Comparison of ENCODE assay signal across 12 cellular contexts in the genomic region with DNA sequence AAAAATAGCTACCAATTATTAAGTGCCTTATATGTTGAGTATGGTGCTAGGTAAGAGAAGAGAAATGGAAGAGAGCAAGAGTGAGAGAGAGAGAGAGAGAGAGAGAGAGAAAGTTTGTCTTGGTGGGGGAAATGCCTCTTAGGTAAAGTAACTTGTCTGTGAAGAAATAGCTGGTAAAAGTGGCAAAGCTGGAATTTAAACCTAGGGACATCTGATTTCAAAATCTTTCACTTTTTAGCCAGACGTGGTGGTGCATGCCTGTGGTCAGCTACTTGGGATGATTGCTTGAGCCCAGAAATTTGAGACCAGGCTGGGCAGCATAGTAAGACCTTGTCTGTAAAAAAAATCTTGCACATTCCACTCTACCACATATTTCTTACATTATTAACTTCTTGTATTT. TPM values are rescaled to one million over a fixed set of nuclear protein-coding genes. Genes with fewer than 3 reads are reported as not detected.
DNase-seq lines count a peak whose midpoint lies in the region; TF ChIP-seq lines count a peak whose summit lies in the region.
"Had no signal": no experiment of that assay in that cellular context is flagged by ENCODE, and none has a peak within 500 bp of the region (broad histone marks: within the 10 kb centered on the region; RNA-seq: fewer than 3 reads in every experiment).

No MANE protein-coding gene starts in this region.

- H2BK12ac ChIP-seq in mesenchymal stem cell (ENCODE audit: low read length in 2 of 2) = no peak overlapping the region

- no peak overlapping the region for H2AK5ac ChIP-seq in mesenchymal stem cell (ENCODE audit: low read length, severe bottlenecking)

- H3K4me1 ChIP-seq in mesenchymal stem cell (ENCODE audit: control insufficient read depth, insufficient read depth, low read depth, low read length) = peaks cover 10% of the 10 kb centered on the region
- H3K4me1 ChIP-seq in Karpas-422 (ENCODE audit: low read length) = peaks cover 9% of the 10 kb centered on the region

- no peaks in the 10 kb centered on the region for H4K20me1 ChIP-seq in Karpas-422 (ENCODE audit: insufficient read depth, low read depth, low read length)

- no peak overlapping the region for H3K14ac ChIP-seq in mesenchymal stem cell (ENCODE audit: low read length in 2 of 2)

- H3K4me2 ChIP-seq in mesenchymal stem cell (ENCODE audit: low read length, poor library complexity, severe bottlenecking) (no peak overlapping the region), Karpas-422 (ENCODE audit: low read depth, low read length, poor library complexity, severe bottlenecking) (no peak overlapping the region)

- H3K27me3 ChIP-seq in BJ (ENCODE audit: control insufficient read depth, insufficient read depth, low read length) = no peaks in the 10 kb centered on the region
- H3K27me3 ChIP-seq in MG63 = no peaks in the 10 kb centered on the region
- H3K27me3 ChIP-seq in mesenchymal stem cell (ENCODE audit: control insufficient read depth in 1 of 2, insufficient read depth in 1 of 2, low read length in 2 of 2) = no peaks in the 10 kb centered on the region
- no peaks in the 10 kb centered on the region for H3K27me3 ChIP-seq in Karpas-422 (ENCODE audit: low read length)

- H3K9ac ChIP-seq in mesenchymal stem cell (ENCODE audit: low read length) (peak overlapping the region; percentile 21), Karpas-422 (ENCODE audit: low read length) (no peak overlapping the region)

- CTCF ChIA-PET in BJ (lab: Yijun Ruan, JAX) = interaction anchor here (0.6 to 1.9 kb wide), 2 partner anchors 25 to 44 kb away, joined by 3 to 5 read pairs; no protein-coding TSS in a partner anchor

- H3K36me3 ChIP-seq in BJ (ENCODE audit: control insufficient read depth, insufficient read depth, low read length) (no peaks in the 10 kb centered on the region), MG63 (no peaks in the 10 kb centered on the region; the same call in none of the 2 replicates), mesenchymal stem cell (ENCODE audit: control insufficient read depth in 1 of 2, insufficient read depth in 2 of 2, low read depth in 1 of 2, low read length in 2 of 2) (no peaks in the 10 kb centered on the region), Karpas-422 (ENCODE audit: insufficient read depth, low read length) (no peaks in the 10 kb centered on the region)

- no peaks in the 10 kb centered on the region for H3K9me2 ChIP-seq in Karpas-422 (replicated peaks; ENCODE audit: insufficient read depth, low read length)

- no peaks in the 10 kb centered on the region for H3K9me3 ChIP-seq in MG63
- no peaks in the 10 kb centered on the region for H3K9me3 ChIP-seq in mesenchymal stem cell (ENCODE audit: control insufficient read depth, low read length)
- no peaks in the 10 kb centered on the region for H3K9me3 ChIP-seq in Karpas-422 (ENCODE audit: low read length)

- H2AFZ ChIP-seq in mesenchymal stem cell (ENCODE audit: low read depth, low read length) = no peak overlapping the region
- H2AFZ ChIP-seq in Karpas-422 (ENCODE audit: low read length) = no peak overlapping the region

- H3K27ac ChIP-seq in mesenchymal stem cell (ENCODE audit: low read length, poor library complexity, severe bottlenecking) (peak overlapping the region; percentile 84), Karpas-422 (ENCODE audit: low read length) (no peak overlapping the region)
- H3K27ac ChIP-seq: RWPE1, VCaP had no signal

- POLR2A ChIA-PET in BJ (lab: Charles Lee) = interaction anchor here (1.0 kb wide), 1 partner anchor 24 kb away, joined by 3 read pairs; no protein-coding TSS in a partner anchor

- H3K23ac ChIP-seq in mesenchymal stem cell (ENCODE audit: low read length in 2 of 2) = no peak overlapping the region

- no peak overlapping the region for H2BK15ac ChIP-seq in mesenchymal stem cell (ENCODE audit: low read depth, poor library complexity, severe bottlenecking)

- no peak overlapping the region for H2BK120ac ChIP-seq in mesenchymal stem cell (ENCODE audit: low read depth, low read length)

- H2BK5ac ChIP-seq in mesenchymal stem cell (ENCODE audit: low read depth, low read length, poor library complexity, severe bottlenecking) = no peak overlapping the region

- no peak overlapping the region for H3K18ac ChIP-seq in mesenchymal stem cell (ENCODE audit: low read depth in 1 of 2, low read length in 2 of 2)

- DNase-seq in BJ (ENCODE audit: low read depth) (peak; percentile 93), MG63 (peak; percentile 75), choroid plexus epithelial cell (ENCODE audit: low read depth) (peak; percentile 99), mesenchymal stem cell (peak; percentile 85), NCI-H1417 treated with DMSO at 0.1 percent for 48 hours (lab: John Stamatoyannopoulos, UW) (no peak), HT-29 (ENCODE audit: low spot score) (no peak), Karpas-422 (no peak), HuH-7 (ENCODE audit: low spot score) (no peak)
- DNase-seq: GOT3, NCI-H446 had no signal

- WGBS in mesenchymal stem cell = no CpG with 5 or more reads among the region's 1 CpG

- no peak overlapping the region for H4K91ac ChIP-seq in mesenchymal stem cell (ENCODE audit: low read length)

- H3K79me1 ChIP-seq in mesenchymal stem cell (replicated peaks; ENCODE audit: low read length, poor library complexity, severe bottlenecking) = no peaks in the 10 kb centered on the region

- no peak for TF ChIP-seq CTCF in BJ (IDR thresholded peaks at IDR 0.05; ENCODE audit: insufficient read depth, low read depth, low read length)
- no peak for TF ChIP-seq CTCF in choroid plexus epithelial cell (conservative IDR thresholded peaks at IDR 0.05; ENCODE audit: low read depth, low read length)

- H4K8ac ChIP-seq in mesenchymal stem cell (ENCODE audit: low read length) = no peak overlapping the region

- no peaks in the 10 kb centered on the region for H3K79me2 ChIP-seq in Karpas-422 (ENCODE audit: low read length)

- H3K4ac ChIP-seq in mesenchymal stem cell (ENCODE audit: low read depth in 1 of 2, low read length in 2 of 2) = no peak overlapping the region

- H3K4me3 ChIP-seq in BJ (ENCODE audit: low read depth, low read length) (no peak overlapping the region), MG63 (no peak overlapping the region), choroid plexus epithelial cell (ENCODE audit: low read depth, low read length) (no peak overlapping the region), mesenchymal stem cell (ENCODE audit: insufficient read depth in 1 of 2, low read depth in 1 of 2, low read length in 2 of 2) (no peak overlapping the region), Karpas-422 (ENCODE audit: low read length) (no peak overlapping the region)

RNA-seq across cellular contexts. Expression of a gene that starts 23.0 kb away (rescaled TPM):
- 41.5 and 44.4 TPM in 2 replicates for polyA plus RNA-seq in BJ (2011; rRNA removed)
- polyA minus RNA-seq in BJ (2011; rRNA and poly(A)+ RNA removed) = 23.1 and 23.7 TPM in 2 replicates
- total RNA-seq in MG63 (2014; rRNA removed; shearing (Covaris generic); ENCODE audit: low replicate concordance) = 41.9 and 63.4 TPM in 2 replicates
- polyA plus RNA-seq in mesenchymal stem cell (2013, experiment 1 of 2) = 28.7 TPM
- 29.5 TPM for polyA plus RNA-seq in mesenchymal stem cell (2013, experiment 2 of 2)
- total RNA-seq in HT-29 (2014; rRNA removed; shearing (Covaris generic)) = 25.8 and 31.7 TPM in 2 replicates
- total RNA-seq in Karpas-422 (2014; rRNA removed; shearing (Covaris generic); ENCODE audit: low replicate concordance) = 7.2 and 16.3 TPM in 2 replicates

Comparison
In these comparisons a context has a peak if more than half of its experiments do, and no peak if none do; other contexts are left out.
1. DNase-seq: peak in BJ (single experiment), MG63 (single experiment), choroid plexus epithelial cell (single experiment) and mesenchymal stem cell (single experiment); none in NCI-H1417 treated with DMSO at 0.1 percent for 48 hours (single experiment), HT-29 (single experiment), Karpas-422 (single experiment) and HuH-7 (single experiment).